In the genomic region with DNA sequence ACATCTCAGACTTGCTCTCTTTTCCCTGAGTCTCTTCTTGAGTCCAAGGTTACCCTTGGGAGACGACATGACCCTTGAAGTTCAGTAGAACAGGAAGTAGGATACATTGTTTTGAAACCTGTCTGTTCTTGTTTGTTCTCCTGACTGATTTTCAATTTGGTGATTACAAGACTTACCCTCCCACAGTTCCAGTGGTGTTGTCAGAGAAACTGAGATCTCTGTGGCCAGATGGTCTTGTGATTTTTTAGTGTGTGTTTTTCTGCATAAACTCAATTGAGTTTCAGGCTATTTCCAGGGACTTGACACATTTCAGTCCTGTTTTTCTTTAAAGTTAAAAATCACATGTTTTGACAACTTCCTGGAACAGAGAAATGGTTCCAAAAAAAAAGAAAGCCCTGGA, we compare ENCODE assay signal across 14 cellular contexts. TPM values are rescaled to one million over a fixed set of nuclear protein-coding genes. Genes with fewer than 3 reads are reported as not detected.
A peak's percentile ranks its signal among the peaks of the same experiment; 100 is the strongest.
DNase-seq lines count a peak whose midpoint lies in the region; ATAC-seq and TF ChIP-seq lines count a peak whose summit lies in the region.
"Had no signal": no experiment of that assay in that cellular context is flagged by ENCODE, and none has a peak within 500 bp of the region (broad histone marks: within the 10 kb centered on the region; RNA-seq: fewer than 3 reads in every experiment).

No MANE protein-coding gene starts in this region.

- no peak for TF ChIP-seq EP300 in tibial nerve (IDR thresholded peaks at IDR 0.05)

- peaks cover 26% of the 10 kb centered on the region for H3K4me1 Mint-ChIP-seq in activated T-helper 2 cell treated with anti-CD3 and anti-CD28 coated beads, Interferon-gamma antibody, Interleukin-2, Interleukin-4, amounts not matched to agents 10 μg/mL and 5 μg/mL and 100 μg/mL, durations not matched to agents 14 hours and 24 hours and 36 hours (ENCODE audit: low read depth)

- H3K27ac ChIP-seq in ascending aorta = no peak overlapping the region
- no peak overlapping the region for H3K27ac ChIP-seq in left lung
- no peak overlapping the region for H3K27ac ChIP-seq in tibial nerve
- H3K27ac ChIP-seq: right atrium auricular region had no signal

- TF ChIP-seq CTCF in ascending aorta (IDR thresholded peaks at IDR 0.05) (no peak), left lung (IDR thresholded peaks at IDR 0.05) (no peak), tibial nerve (IDR thresholded peaks at IDR 0.05) (no peak)

- intact Hi-C loops in activated T-helper 2 cell treated with anti-CD3 and anti-CD28 coated beads, Interferon-gamma antibody, Interleukin-2, Interleukin-4, amounts not matched to agents 10 μg/mL and 5 μg/mL and 100 μg/mL, durations not matched to agents 14 hours and 24 hours and 36 hours (cut with micrococcal nuclease) = loop anchor here (1.0 kb wide), 2 partner anchors 16 to 22 kb away; a partner anchor contains a TSS
- intact Hi-C loops in ascending aorta (cut with DNase I) (no loop called here), left lung (cut with DNase I) (no loop called here)

- no peaks in the 10 kb centered on the region for H3K36me3 ChIP-seq in ascending aorta
- peaks cover 0 to 71% of the 10 kb centered on the region in 2 donors for H3K36me3 ChIP-seq in left lung
- H3K36me3 ChIP-seq in tibial nerve = no peaks in the 10 kb centered on the region
- H3K36me3 ChIP-seq: MG63, right atrium auricular region had no signal

- H3K4me1 ChIP-seq in ascending aorta = no peaks in the 10 kb centered on the region
- H3K4me1 ChIP-seq in left lung = no peaks in the 10 kb centered on the region
- H3K4me1 ChIP-seq in tibial nerve = no peaks in the 10 kb centered on the region
- H3K4me1 ChIP-seq: right atrium auricular region had no signal

- H3K27ac Mint-ChIP-seq in activated T-helper 2 cell treated with anti-CD3 and anti-CD28 coated beads, Interferon-gamma antibody, Interleukin-2, Interleukin-4, amounts not matched to agents 10 μg/mL and 5 μg/mL and 100 μg/mL, durations not matched to agents 14 hours and 24 hours and 36 hours = peak overlapping the region; percentile 74

- H3K27me3 ChIP-seq in ascending aorta = no peaks in the 10 kb centered on the region
- H3K27me3 ChIP-seq in left lung = no peaks in the 10 kb centered on the region
- H3K27me3 ChIP-seq in tibial nerve = no peaks in the 10 kb centered on the region
- H3K27me3 ChIP-seq: MG63, right atrium auricular region had no signal

- no peak for TF ChIP-seq POLR2A in tibial nerve (IDR thresholded peaks at IDR 0.05)

- WGBS in tibial nerve, 2 donors = 40 to 46% methylated on average over 1 of the region's 1 CpG

- H3K27me3 Mint-ChIP-seq in activated T-helper 2 cell treated with anti-CD3 and anti-CD28 coated beads, Interferon-gamma antibody, Interleukin-2, Interleukin-4, amounts not matched to agents 10 μg/mL and 5 μg/mL and 100 μg/mL, durations not matched to agents 14 hours and 24 hours and 36 hours (ENCODE audit: low read depth) = no peaks in the 10 kb centered on the region

- H3K36me3 Mint-ChIP-seq in activated T-helper 2 cell treated with anti-CD3 and anti-CD28 coated beads, Interferon-gamma antibody, Interleukin-2, Interleukin-4, amounts not matched to agents 10 μg/mL and 5 μg/mL and 100 μg/mL, durations not matched to agents 14 hours and 24 hours and 36 hours (ENCODE audit: low read depth) = peaks cover 93% of the 10 kb centered on the region

- no peaks in the 10 kb centered on the region for H3K9me3 Mint-ChIP-seq in activated T-helper 2 cell treated with anti-CD3 and anti-CD28 coated beads, Interferon-gamma antibody, Interleukin-2, Interleukin-4, amounts not matched to agents 10 μg/mL and 5 μg/mL and 100 μg/mL, durations not matched to agents 14 hours and 24 hours and 36 hours

- no peak overlapping the region for H3K4me3 Mint-ChIP-seq in activated T-helper 2 cell treated with anti-CD3 and anti-CD28 coated beads, Interferon-gamma antibody, Interleukin-2, Interleukin-4, amounts not matched to agents 10 μg/mL and 5 μg/mL and 100 μg/mL, durations not matched to agents 14 hours and 24 hours and 36 hours (ENCODE audit: low read depth)

- ATAC-seq in GM18517 (IDR thresholded peaks at IDR 0.05; ENCODE audit: unreplicated experiment) = peak; percentile 72
- ATAC-seq in GM19452 (IDR thresholded peaks at IDR 0.05; ENCODE audit: unreplicated experiment) = peak; percentile 53
- peak; percentile 79 for ATAC-seq in HG02885 (IDR thresholded peaks at IDR 0.05; ENCODE audit: poor library complexity, unreplicated experiment)
- ATAC-seq in left lung = no peak

- H3K9me3 ChIP-seq in ascending aorta (no peaks in the 10 kb centered on the region), left lung (no peaks in the 10 kb centered on the region), tibial nerve (no peaks in the 10 kb centered on the region)
- H3K9me3 ChIP-seq: MG63, right atrium auricular region had no signal

- no peak for DNase-seq in activated T-helper 2 cell treated with anti-CD3 and anti-CD28 coated beads, Interferon-gamma antibody, Interleukin-2, Interleukin-4, amounts not matched to agents 10 μg/mL and 5 μg/mL and 100 μg/mL, durations not matched to agents 14 hours and 24 hours and 36 hours (ENCODE audit: low spot score)
- DNase-seq in ascending aorta (ENCODE audit: low spot score in 2 of 2) (no peak), left lung (no peak), tibial nerve (ENCODE audit: low spot score in 2 of 2) (no peak), COLO668 (lab: John Stamatoyannopoulos, UW; ENCODE audit: unreplicated experiment) (no peak)
- DNase-seq: activated CD4-positive, alpha-beta T cell treated with anti-CD3 and anti-CD28 coated beads for 4 hours; COR-L47; MG63; NCI-H774; trophoblast cell had no signal

- no peak overlapping the region for H3K4me3 ChIP-seq in ascending aorta
- H3K4me3 ChIP-seq in left lung = no peak overlapping the region
- no peak overlapping the region for H3K4me3 ChIP-seq in tibial nerve
- H3K4me3 ChIP-seq: MG63, right atrium auricular region had no signal

RNA-seq across cellular contexts. Expression of a gene that starts 22.3 kb away (rescaled TPM):
- 36.6 and 36.7 TPM in 2 replicates for total RNA-seq in activated T-helper 2 cell treated with anti-CD3 and anti-CD28 coated beads, Interferon-gamma antibody, Interleukin-2, Interleukin-4, amounts not matched to agents 10 μg/mL and 5 μg/mL and 100 μg/mL, durations not matched to agents 14 hours and 24 hours and 36 hours
- 2.0 TPM for total RNA-seq in ascending aorta
- total RNA-seq in left lung = 10 to 100 TPM in 1 of 2 donors, 1 to 10 TPM in 1; 6.2 to 13.2 TPM
- 1 to 10 TPM; 3.1 to 9.3 (median 7.2) TPM for total RNA-seq in tibial nerve
